20 cellular contexts compared by ENCODE assay signal in genomic region chr1:95223110-95223509, GRCh38. TPM values are rescaled to one million over a fixed set of nuclear protein-coding genes. Genes with fewer than 3 reads are reported as not detected.
DNase-seq lines count a peak whose midpoint lies in the region; ATAC-seq and TF ChIP-seq lines count a peak whose summit lies in the region.
"Had no signal": no experiment of that assay in that cellular context is flagged by ENCODE, and none has a peak within 500 bp of the region (broad histone marks: within the 10 kb centered on the region; RNA-seq: fewer than 3 reads in every experiment).

No MANE protein-coding gene starts in this region.

- H4K12ac ChIP-seq in trophoblast cell (ENCODE audit: low read depth, low read length): no peak overlapping the region

- H4K91ac ChIP-seq in trophoblast cell (ENCODE audit: low read depth, low read length): no peak overlapping the region

- no peak overlapping the region for H3K9ac ChIP-seq in trophoblast cell (ENCODE audit: low read length)
- H3K9ac ChIP-seq: BLaER1 had no signal

- TF ChIP-seq POLR2A in uterus (IDR thresholded peaks at IDR 0.05): no peak
- TF ChIP-seq POLR2A in testis (IDR thresholded peaks at IDR 0.05): no peak

- ATAC-seq in mucosa of descending colon: peak; percentile 88
- ATAC-seq: activated CD4-positive, CD25-positive, alpha-beta regulatory T cell treated with anti-CD3 and anti-CD28 coated beads, Interleukin-2, amount 50 U/mL, for 24 hours; lower lobe of right lung had no signal

- no peak overlapping the region for H2AFZ ChIP-seq in trophoblast cell (ENCODE audit: insufficient read depth, low read length, poor library complexity)

- no peaks in the 10 kb centered on the region for H3K79me2 ChIP-seq in trophoblast cell (ENCODE audit: control insufficient read depth, insufficient read depth, low read length, poor library complexity)

- DNase-seq in AG10803 (ENCODE audit: low read depth): peak; percentile 23
- DNase-seq in SK-MEL-5 (ENCODE audit: low read depth, low spot score): peak; percentile 26
- peak; percentile 65 for DNase-seq in fibroblast of pulmonary artery (ENCODE audit: low read depth)
- no peak for DNase-seq in mucosa of descending colon
- DNase-seq in uterus: no peak
- no peak for DNase-seq in trophoblast cell
- no peak for DNase-seq in activated T-helper 1 cell treated with anti-CD3 and anti-CD28 coated beads, Interleukin-12 subunit alpha, Interleukin-12 subunit beta, Interleukin-2, Interleukin-4 antibody, amounts not matched to agents 30 ng/mL and 10 ng/mL and 1 ng/mL, durations not matched to agents 14 hours and 24 hours and 36 hours (ENCODE audit: low spot score)
- no peak for DNase-seq in testis
- DNase-seq: activated naive CD4-positive, alpha-beta T cell treated with anti-CD3 and anti-CD28 coated beads, Interleukin-2, amount 50 U/mL, for 16 hours; DMS79; hypothalamus; Karpas-422; lower lobe of right lung; NCI-H1694; NCI-H524; stimulated activated naive CD4-positive, alpha-beta T cell treated with Interleukin-2 at 50 U/mL for 16 hours; T-helper 1 cell had no signal

- TF ChIP-seq CTCF in AG10803 (conservative IDR thresholded peaks at IDR 0.05; ENCODE audit: low read length) (no peak), fibroblast of pulmonary artery (IDR thresholded peaks at IDR 0.05; ENCODE audit: low read length, missing control alignments) (no peak), mucosa of descending colon (IDR thresholded peaks at IDR 0.05) (no peak), uterus (IDR thresholded peaks at IDR 0.05) (no peak), testis (IDR thresholded peaks at IDR 0.05) (no peak)

- H2BK120ac ChIP-seq in trophoblast cell (ENCODE audit: insufficient read depth, low read length, poor library complexity): no peak overlapping the region

- H3K9me3 Mint-ChIP-seq in activated T-helper 1 cell treated with anti-CD3 and anti-CD28 coated beads, Interleukin-12 subunit alpha, Interleukin-12 subunit beta, Interleukin-2, Interleukin-4 antibody, amounts not matched to agents 30 ng/mL and 10 ng/mL and 1 ng/mL, durations not matched to agents 14 hours and 24 hours and 36 hours: no peaks in the 10 kb centered on the region

- H3K36me3 ChIP-seq in mucosa of descending colon (ENCODE audit: low read depth): no peaks in the 10 kb centered on the region
- H3K36me3 ChIP-seq in uterus: no peaks in the 10 kb centered on the region
- H3K36me3 ChIP-seq in trophoblast cell (ENCODE audit: control insufficient read depth in 1 of 2, insufficient read depth in 2 of 2, low read length in 2 of 2): no peaks in the 10 kb centered on the region
- H3K36me3 ChIP-seq in testis (ENCODE audit: low read depth, missing control alignments): no peaks in the 10 kb centered on the region
- H3K36me3 ChIP-seq: BLaER1, lower lobe of right lung had no signal

- no peak overlapping the region for H2BK12ac ChIP-seq in trophoblast cell (ENCODE audit: low read length)

- no peak overlapping the region for H3K27ac ChIP-seq in uterus
- no peak overlapping the region for H3K27ac ChIP-seq in trophoblast cell (ENCODE audit: low read depth, low read length)
- H3K27ac ChIP-seq in testis: no peak overlapping the region
- H3K27ac ChIP-seq: BLaER1, HL-60, lower lobe of right lung had no signal

- peaks cover 9% of the 10 kb centered on the region for H3K27me3 Mint-ChIP-seq in activated T-helper 1 cell treated with anti-CD3 and anti-CD28 coated beads, Interleukin-12 subunit alpha, Interleukin-12 subunit beta, Interleukin-2, Interleukin-4 antibody, amounts not matched to agents 30 ng/mL and 10 ng/mL and 1 ng/mL, durations not matched to agents 14 hours and 24 hours and 36 hours (ENCODE audit: insufficient read depth)

- H3K4me3 ChIP-seq in AG10803 (ENCODE audit: low read length) (no peak overlapping the region), fibroblast of pulmonary artery (replicated peaks; ENCODE audit: low read depth, low read length) (no peak overlapping the region), mucosa of descending colon (no peak overlapping the region), uterus (no peak overlapping the region), trophoblast cell (ENCODE audit: low read depth, low read length) (no peak overlapping the region), testis (no peak overlapping the region)
- H3K4me3 ChIP-seq: BLaER1, lower lobe of right lung had no signal

- in situ Hi-C loops in SK-MEL-5 (cut with HindIII; ENCODE audit: low pct_unique_long_range_greater_than_20kb, low sequenced_read_pairs): no loop called here

- H4K8ac ChIP-seq in trophoblast cell (ENCODE audit: low read depth, low read length): no peak overlapping the region

- peaks cover 9% of the 10 kb centered on the region for H3K4me1 ChIP-seq in mucosa of descending colon (ENCODE audit: low read depth)
- H3K4me1 ChIP-seq in uterus: peaks cover 0 to 6% of the 10 kb centered on the region in 2 donors
- H3K4me1 ChIP-seq in trophoblast cell (ENCODE audit: control insufficient read depth in 1 of 2, insufficient read depth in 2 of 2, low read length in 2 of 2): peaks cover 0 to 2% of the 10 kb centered on the region in 2 experiments
- H3K4me1 ChIP-seq in testis: no peaks in the 10 kb centered on the region
- H3K4me1 ChIP-seq: BLaER1, lower lobe of right lung had no signal

- no peak overlapping the region for H3K14ac ChIP-seq in trophoblast cell (ENCODE audit: low read length)

- no peaks in the 10 kb centered on the region for H3K36me3 Mint-ChIP-seq in activated T-helper 1 cell treated with anti-CD3 and anti-CD28 coated beads, Interleukin-12 subunit alpha, Interleukin-12 subunit beta, Interleukin-2, Interleukin-4 antibody, amounts not matched to agents 30 ng/mL and 10 ng/mL and 1 ng/mL, durations not matched to agents 14 hours and 24 hours and 36 hours (ENCODE audit: low read depth)

- H3K18ac ChIP-seq in trophoblast cell (ENCODE audit: low read length): no peak overlapping the region

- H3K4me2 ChIP-seq in trophoblast cell (ENCODE audit: low read length): no peak overlapping the region
- H3K4me2 ChIP-seq: BLaER1 had no signal

- no peak overlapping the region for H3K4me3 Mint-ChIP-seq in activated T-helper 1 cell treated with anti-CD3 and anti-CD28 coated beads, Interleukin-12 subunit alpha, Interleukin-12 subunit beta, Interleukin-2, Interleukin-4 antibody, amounts not matched to agents 30 ng/mL and 10 ng/mL and 1 ng/mL, durations not matched to agents 14 hours and 24 hours and 36 hours

- H3K9me3 ChIP-seq in mucosa of descending colon: no peaks in the 10 kb centered on the region
- H3K9me3 ChIP-seq in uterus: no peaks in the 10 kb centered on the region
- no peaks in the 10 kb centered on the region for H3K9me3 ChIP-seq in trophoblast cell (ENCODE audit: insufficient read depth, low read depth, low read length)
- no peaks in the 10 kb centered on the region for H3K9me3 ChIP-seq in testis
- H3K9me3 ChIP-seq: BLaER1, lower lobe of right lung had no signal

- H3K27me3 ChIP-seq in uterus (no peaks in the 10 kb centered on the region), trophoblast cell (ENCODE audit: insufficient read depth, low read length) (no peaks in the 10 kb centered on the region), testis (no peaks in the 10 kb centered on the region)
- H3K27me3 ChIP-seq: BLaER1 had no signal

- no peak overlapping the region for H2BK5ac ChIP-seq in trophoblast cell (ENCODE audit: low read depth, low read length, poor library complexity)

- no peak overlapping the region for H3K4ac ChIP-seq in trophoblast cell (ENCODE audit: low read depth, low read length)

- no peaks in the 10 kb centered on the region for H3K4me1 Mint-ChIP-seq in activated T-helper 1 cell treated with anti-CD3 and anti-CD28 coated beads, Interleukin-12 subunit alpha, Interleukin-12 subunit beta, Interleukin-2, Interleukin-4 antibody, amounts not matched to agents 30 ng/mL and 10 ng/mL and 1 ng/mL, durations not matched to agents 14 hours and 24 hours and 36 hours (ENCODE audit: low read depth)

- H3K27ac Mint-ChIP-seq in activated T-helper 1 cell treated with anti-CD3 and anti-CD28 coated beads, Interleukin-12 subunit alpha, Interleukin-12 subunit beta, Interleukin-2, Interleukin-4 antibody, amounts not matched to agents 30 ng/mL and 10 ng/mL and 1 ng/mL, durations not matched to agents 14 hours and 24 hours and 36 hours: no peak overlapping the region

- H2AK5ac ChIP-seq in trophoblast cell (ENCODE audit: low read length): no peak overlapping the region

- intact Hi-C loops in mucosa of descending colon (cut with DNase I, micrococcal nuclease): no loop called here
- intact Hi-C loops in uterus (cut with DNase I; ENCODE audit: low total_unique reads): no loop called here
- intact Hi-C loops in activated T-helper 1 cell treated with anti-CD3 and anti-CD28 coated beads, Interleukin-12 subunit alpha, Interleukin-12 subunit beta, Interleukin-2, Interleukin-4 antibody, amounts not matched to agents 30 ng/mL and 10 ng/mL and 1 ng/mL, durations not matched to agents 14 hours and 24 hours and 36 hours (cut with micrococcal nuclease): no loop called here
- intact Hi-C loops in testis (cut with DNase I; ENCODE audit: low total_unique reads): no loop called here

- H3K79me1 ChIP-seq in trophoblast cell (ENCODE audit: low read length): no peaks in the 10 kb centered on the region

- H3K23ac ChIP-seq in trophoblast cell (ENCODE audit: low read length): no peak overlapping the region

RNA-seq across cellular contexts. Expression of gene RWDD3, which starts 10.9 kb away (rescaled TPM):
- total RNA-seq in SK-MEL-5 (2014; rRNA removed; shearing (Covaris generic)): 19.9 and 24.8 TPM in 2 replicates
- 17.7 and 19.1 TPM in 2 replicates for polyA plus RNA-seq in SK-MEL-5 (2015; cell fraction: cytosol; rRNA removed)
- polyA plus RNA-seq in SK-MEL-5 (2015; cell fraction: nucleus; rRNA removed): 119 TPM in 2 replicates
- total RNA-seq in mucosa of descending colon (10 to 100 TPM; 14.2 to 16.9 (median 15.5) TPM), uterus (10 to 100 TPM in 3 of 4 donors, 1 to 10 TPM in 1; 4.1 to 36.6 (median 30.8) TPM), testis (10 to 100 TPM; 11.2 to 11.8 TPM)
- polyA plus RNA-seq in trophoblast cell (2013): 20.0 and 20.2 TPM in 2 replicates
- total RNA-seq in activated T-helper 1 cell treated with anti-CD3 and anti-CD28 coated beads, Interleukin-12 subunit alpha, Interleukin-12 subunit beta, Interleukin-2, Interleukin-4 antibody, amounts not matched to agents 30 ng/mL and 10 ng/mL and 1 ng/mL, durations not matched to agents 14 hours and 24 hours and 36 hours: 10.6 and 10.8 TPM in 2 replicates
- 10.0 TPM for polyA plus RNA-seq in testis (ENCODE audit: insufficient read depth, low read depth, low replicate concordance)

Comparison
In these comparisons a context has a peak if more than half of its experiments do, and no peak if none do; other contexts are left out.
1. DNase-seq: peak in AG10803 (single experiment), SK-MEL-5 (single experiment) and fibroblast of pulmonary artery (single experiment); none in mucosa of descending colon (0 of 3), uterus (0 of 2), trophoblast cell (0 of 2), activated T-helper 1 cell treated with anti-CD3 and anti-CD28 coated beads, Interleukin-12 subunit alpha, Interleukin-12 subunit beta, Interleukin-2, Interleukin-4 antibody, amounts not matched to agents 30 ng/mL and 10 ng/mL and 1 ng/mL, durations not matched to agents 14 hours and 24 hours and 36 hours (single experiment) and testis (single experiment).